23 cellular contexts compared by ENCODE assay signal in genomic region chr20:41424025-41424424, GRCh38. TPM values are rescaled to one million over a fixed set of nuclear protein-coding genes. Genes with fewer than 3 reads are reported as not detected.
DNase-seq lines count a peak whose midpoint lies in the region; ATAC-seq, FAIRE-seq and TF ChIP-seq lines count a peak whose summit lies in the region.
"Had no signal": no experiment of that assay in that cellular context is flagged by ENCODE, and none has a peak within 500 bp of the region (broad histone marks: within the 10 kb centered on the region; RNA-seq: fewer than 3 reads in every experiment).

No MANE protein-coding gene starts in this region.

- H3K9me3 ChIP-seq in A673 (ENCODE audit: low read depth, low read length, poor library complexity, severe bottlenecking): no peaks in the 10 kb centered on the region
- H3K9me3 ChIP-seq: MG63 had no signal

- peaks cover 32% of the 10 kb centered on the region for H3K36me3 ChIP-seq in A673 (ENCODE audit: insufficient read depth, low read length, poor library complexity, severe bottlenecking)

- no TSS peak for BruUV-seq in A673 (replicated peaks; lab: Mats Ljungman, UMichigan)

- peaks cover 15% of the 10 kb centered on the region for H3K4me1 Mint-ChIP-seq in activated T-helper 17 cell treated with anti-CD3 and anti-CD28 coated beads, Interleukin-2, amount 50 U/mL, for 72 hours

- peaks cover 93% of the 10 kb centered on the region for H3K36me3 Mint-ChIP-seq in activated T-helper 17 cell treated with anti-CD3 and anti-CD28 coated beads, Interleukin-2, amount 50 U/mL, for 72 hours (ENCODE audit: low read depth)

- no peaks in the 10 kb centered on the region for H3K27me3 ChIP-seq in A673 (replicated peaks; ENCODE audit: insufficient read depth, low read depth, low read length, poor library complexity)
- H3K27me3 ChIP-seq: MG63 had no signal

- H3K4me3 ChIP-seq in A673 (ENCODE audit: low read depth, low read length, poor library complexity, severe bottlenecking): no peak overlapping the region
- H3K4me3 ChIP-seq: MG63, PC-9 had no signal

- FAIRE-seq in RCC 7860 (lab: Jason Lieb, UNC) (peak; percentile 57), frontal cortex (lab: Jason Lieb, UNC) (no peak)
- FAIRE-seq: H54 had no signal

- CTCF ChIA-PET in A673 (lab: Charles Lee): no interaction called here

- H3K4me1 ChIP-seq in A673 (ENCODE audit: insufficient read depth, low read length, poor library complexity, severe bottlenecking): peaks cover 33% of the 10 kb centered on the region

- no peak for TF ChIP-seq CTCF in A673 (conservative IDR thresholded peaks at IDR 0.05; ENCODE audit: low read depth, low read length)

- peak overlapping the region; percentile 20 for H3K27ac Mint-ChIP-seq in activated T-helper 17 cell treated with anti-CD3 and anti-CD28 coated beads, Interleukin-2, amount 50 U/mL, for 72 hours
- H3K27ac Mint-ChIP-seq: IgD-negative memory B cell had no signal

- H3K27me3 Mint-ChIP-seq in activated T-helper 17 cell treated with anti-CD3 and anti-CD28 coated beads, Interleukin-2, amount 50 U/mL, for 72 hours: no peaks in the 10 kb centered on the region
- H3K27me3 Mint-ChIP-seq: IgD-negative memory B cell had no signal

- POLR2A ChIA-PET in A673 (lab: Charles Lee; ENCODE audit: low non-redundant PET): no interaction called here

- peak overlapping the region; percentile 82 for H3K27ac ChIP-seq in A673 (ENCODE audit: low read depth, low read length, poor library complexity, severe bottlenecking)
- H3K27ac ChIP-seq: HL-60, PC-9 had no signal

- ATAC-seq in activated T-helper 17 cell treated with anti-CD3 and anti-CD28 coated beads, Interleukin-2, amount 50 U/mL, for 72 hours (replicated peaks): no peak
- ATAC-seq in GM18873 (IDR thresholded peaks at IDR 0.05; ENCODE audit: low FRiP score, unreplicated experiment): no peak

- no peak for DNase-seq in A673 (ENCODE audit: low spot score)
- DNase-seq in RCC 7860 (ENCODE audit: low spot score): peak; percentile 77
- DNase-seq in left kidney (ENCODE audit: low read depth, low spot score): peak; percentile 72
- DNase-seq in dermis blood vessel endothelial cell: no peak
- no peak for DNase-seq in frontal cortex (ENCODE audit: low spot score in 2 of 2)
- DNase-seq in NCI-H345 treated with DMSO at 0.1 percent for 48 hours (lab: John Stamatoyannopoulos, UW; ENCODE audit: unreplicated experiment): no peak
- DNase-seq: ACHN, C1 segment of cervical spinal cord, DMS79, HFFc6, Kasumi-1, MG63, NCI-H1048, NCI-H1436 treated with DMSO at 0.1 percent for 48 hours, NCI-H2029, NCI-H345, NCI-H526, PC-9 had no signal

- H3K4me3 Mint-ChIP-seq in activated T-helper 17 cell treated with anti-CD3 and anti-CD28 coated beads, Interleukin-2, amount 50 U/mL, for 72 hours: no peak overlapping the region
- H3K4me3 Mint-ChIP-seq: HFFc6, IgD-negative memory B cell had no signal

- no peaks in the 10 kb centered on the region for H3K9me3 Mint-ChIP-seq in activated T-helper 17 cell treated with anti-CD3 and anti-CD28 coated beads, Interleukin-2, amount 50 U/mL, for 72 hours
- H3K9me3 Mint-ChIP-seq: HFFc6, IgD-negative memory B cell had no signal

- intact Hi-C loops in A673 (cut with micrococcal nuclease; ENCODE audit: unreplicated experiment): no loop called here

RNA-seq across cellular contexts. Expression of gene EMILIN3, which starts 57.4 kb away (rescaled TPM):
- total RNA-seq in A673 (2021) (1.7 and 3.1 TPM in 2 replicates), dermis blood vessel endothelial cell (under 0.01 and 0.09 TPM in 2 replicates), frontal cortex (1.6 TPM)
- total RNA-seq in activated T-helper 17 cell treated with anti-CD3 and anti-CD28 coated beads, Interleukin-2, amount 50 U/mL, for 72 hours: not detected
- total RNA-seq: HFFc6, PC-9 had no signal

Comparison
In these comparisons a context has a peak if more than half of its experiments do, and no peak if none do; other contexts are left out.
1. DNase-seq: peak in RCC 7860 (single experiment) and left kidney (single experiment); none in A673 (single experiment), dermis blood vessel endothelial cell (single experiment), frontal cortex (0 of 2) and NCI-H345 treated with DMSO at 0.1 percent for 48 hours (single experiment).